In the genomic region with DNA sequence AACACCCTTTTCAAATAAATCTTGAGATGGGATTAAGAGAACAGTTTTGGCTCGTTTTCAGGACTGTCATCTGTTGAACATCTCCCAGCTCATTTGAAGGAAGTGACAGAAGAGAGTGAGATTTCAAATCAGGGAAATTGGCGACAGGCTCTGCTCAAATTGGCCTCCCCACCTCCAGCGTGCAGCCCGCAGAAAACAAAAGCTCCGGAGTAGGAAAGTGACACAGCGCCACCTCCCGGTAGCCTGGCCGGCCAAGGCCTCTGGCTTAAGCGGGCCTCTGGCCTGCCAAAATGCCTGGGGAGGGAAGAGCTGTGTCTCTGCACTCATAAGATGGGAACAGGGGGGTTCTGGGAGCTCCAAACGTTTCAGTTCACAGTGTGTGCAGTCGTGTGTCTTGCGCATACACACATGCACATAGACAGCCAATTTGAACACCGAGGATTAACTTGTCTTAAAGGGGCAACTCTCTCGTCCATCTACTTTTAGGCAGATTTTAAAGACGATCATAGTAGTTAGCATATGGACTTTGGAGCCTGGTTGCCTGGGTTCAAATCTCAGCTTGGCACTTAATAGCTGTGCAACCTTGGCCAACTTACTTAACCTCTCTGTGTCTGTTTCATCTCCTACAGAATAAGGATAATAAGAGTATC, we compare ENCODE assay signal across 9 cellular contexts.
DNase-seq lines count a peak whose midpoint lies in the region; ATAC-seq and TF ChIP-seq lines count a peak whose summit lies in the region.
"Had no signal": no experiment of that assay in that cellular context is flagged by ENCODE, and none has a peak within 500 bp of the region (broad histone marks: within the 10 kb centered on the region; RNA-seq: fewer than 3 reads in every experiment).

No MANE protein-coding gene starts in this region.

- no peak overlapping the region for H3K18ac ChIP-seq in mesendoderm (ENCODE audit: low read length)

- no peak overlapping the region for H2BK120ac ChIP-seq in mesendoderm (ENCODE audit: low read depth, low read length)

- no peaks in the 10 kb centered on the region for H3K4me1 ChIP-seq in HAP-1
- peaks cover 2% of the 10 kb centered on the region for H3K4me1 ChIP-seq in mesendoderm (ENCODE audit: control insufficient read depth, low read depth, low read length)
- H3K4me1 ChIP-seq: Caco-2 had no signal

- H3K27ac ChIP-seq in mesendoderm (ENCODE audit: low read depth, low read length): no peak overlapping the region

- peak; percentile 70 for TF ChIP-seq CTCF in activated CD8-positive, alpha-beta T cell treated with anti-CD3 and anti-CD28 coated beads for 36 hours (IDR thresholded peaks at IDR 0.05)
- TF ChIP-seq CTCF in endothelial cell (IDR thresholded peaks at IDR 0.05; ENCODE audit: unreplicated experiment): peak; percentile 84

- no peak overlapping the region for H3K4me3 ChIP-seq in HAP-1
- no peak overlapping the region for H3K4me3 ChIP-seq in mesendoderm (ENCODE audit: low read length)

- no peak overlapping the region for H4K8ac ChIP-seq in mesendoderm (ENCODE audit: low read depth, low read length)

- no peak overlapping the region for H3K27ac Mint-ChIP-seq in activated CD8-positive, alpha-beta T cell treated with anti-CD3 and anti-CD28 coated beads for 36 hours
- no peak overlapping the region for H3K27ac Mint-ChIP-seq in endothelial cell (ENCODE audit: unreplicated experiment)

- no peaks in the 10 kb centered on the region for H3K79me2 ChIP-seq in mesendoderm (ENCODE audit: control insufficient read depth, insufficient read depth, low read length)

- H4K5ac ChIP-seq in mesendoderm (ENCODE audit: low read length): no peak overlapping the region

- intact Hi-C loops in activated CD8-positive, alpha-beta T cell treated with anti-CD3 and anti-CD28 coated beads for 36 hours (cut with micrococcal nuclease): loop anchor here (1.0 to 5.0 kb wide), 2 partner anchors 561 to 716 kb away; no protein-coding TSS in a partner anchor

- no peaks in the 10 kb centered on the region for H3K9me3 Mint-ChIP-seq in activated CD8-positive, alpha-beta T cell treated with anti-CD3 and anti-CD28 coated beads for 36 hours
- no peaks in the 10 kb centered on the region for H3K9me3 Mint-ChIP-seq in endothelial cell (ENCODE audit: unreplicated experiment)

- H3K36me3 ChIP-seq in HAP-1 (replicated peaks) (no peaks in the 10 kb centered on the region), mesendoderm (ENCODE audit: control insufficient read depth, insufficient read depth, low read length) (no peaks in the 10 kb centered on the region)

- H3K56ac ChIP-seq in mesendoderm (ENCODE audit: low read length): peak overlapping the region; percentile 34

- no peak overlapping the region for H2BK5ac ChIP-seq in mesendoderm (ENCODE audit: low read length)

- DNase-seq in NCI-H2081 (lab: John Stamatoyannopoulos, UW) (peak; percentile 36 to 69), NCI-H2081 treated with DMSO at 0.1 percent for 48 hours (lab: John Stamatoyannopoulos, UW) (no peak), HAP-1 (ENCODE audit: low spot score in 2 of 2) (peak; percentile 33 to 87), M059J (ENCODE audit: low read depth) (peak; percentile 72), endothelial cell (ENCODE audit: low spot score) (peak; percentile 84), mesendoderm (peak; percentile 82)
- peak; percentile 77 for DNase-seq in activated CD8-positive, alpha-beta T cell treated with anti-CD3 and anti-CD28 coated beads for 36 hours
- peak in 4 of 6 experiments; percentile 1 to 42 (median 10) for DNase-seq in stimulated activated naive CD4-positive, alpha-beta T cell (lab: John Stamatoyannopoulos, UW)

- in situ Hi-C loops in HAP-1 (cut with MboI; ENCODE audit: low sequenced_read_pairs): loop anchor here (10.0 kb wide), 1 partner anchor 563 kb away; no protein-coding TSS in a partner anchor

- no peaks in the 10 kb centered on the region for H3K9me3 ChIP-seq in HAP-1
- H3K9me3 ChIP-seq: Caco-2 had no signal

- no peak overlapping the region for H3K4me2 ChIP-seq in mesendoderm (ENCODE audit: low read length)

- no CpG with 5 or more reads among the region's 15 CpGs for WGBS in mesendoderm (ENCODE audit: extremely low coverage, insufficient coverage, low lambda C conversion rate)

- H3K4me3 Mint-ChIP-seq in activated CD8-positive, alpha-beta T cell treated with anti-CD3 and anti-CD28 coated beads for 36 hours: no peak overlapping the region
- no peak overlapping the region for H3K4me3 Mint-ChIP-seq in endothelial cell (ENCODE audit: unreplicated experiment)

- CTCF ChIA-PET in activated CD8-positive, alpha-beta T cell treated with anti-CD3 and anti-CD28 coated beads for 36 hours (lab: Charles Lee): interaction anchor here (0.6 to 3.5 kb wide), 42 partner anchors 8 to 851 kb away, joined by 3 to 38 read pairs (median 4); no protein-coding TSS in a partner anchor

- H3K36me3 Mint-ChIP-seq in activated CD8-positive, alpha-beta T cell treated with anti-CD3 and anti-CD28 coated beads for 36 hours (ENCODE audit: low read depth): no peaks in the 10 kb centered on the region
- no peaks in the 10 kb centered on the region for H3K36me3 Mint-ChIP-seq in endothelial cell (ENCODE audit: low read depth, unreplicated experiment)

- POLR2A ChIA-PET in activated CD8-positive, alpha-beta T cell treated with anti-CD3 and anti-CD28 coated beads for 36 hours (lab: Charles Lee): no interaction called here

- H3K27me3 ChIP-seq in HAP-1 (ENCODE audit: low read depth) (no peaks in the 10 kb centered on the region), mesendoderm (ENCODE audit: insufficient read depth, low read length, poor library complexity) (no peaks in the 10 kb centered on the region)

- H3K27me3 Mint-ChIP-seq in activated CD8-positive, alpha-beta T cell treated with anti-CD3 and anti-CD28 coated beads for 36 hours: no peaks in the 10 kb centered on the region
- no peaks in the 10 kb centered on the region for H3K27me3 Mint-ChIP-seq in endothelial cell (ENCODE audit: unreplicated experiment)

- H3K4me1 Mint-ChIP-seq in activated CD8-positive, alpha-beta T cell treated with anti-CD3 and anti-CD28 coated beads for 36 hours (ENCODE audit: low read depth): no peaks in the 10 kb centered on the region
- H3K4me1 Mint-ChIP-seq in endothelial cell (ENCODE audit: unreplicated experiment): no peaks in the 10 kb centered on the region

- no peak overlapping the region for H2AK5ac ChIP-seq in mesendoderm (ENCODE audit: low read length)

- ATAC-seq in activated CD8-positive, alpha-beta T cell treated with anti-CD3 and anti-CD28 coated beads for 36 hours: peak; percentile 55

- H3K4ac ChIP-seq in mesendoderm (ENCODE audit: low read depth, low read length): no peak overlapping the region

- no peaks in the 10 kb centered on the region for H3K79me1 ChIP-seq in mesendoderm (ENCODE audit: low read length)

- no peak overlapping the region for H3K23ac ChIP-seq in mesendoderm (ENCODE audit: low read length)

- no peak overlapping the region for H2BK15ac ChIP-seq in mesendoderm (replicated peaks; ENCODE audit: low read depth)

- no peak overlapping the region for H3K9ac ChIP-seq in mesendoderm (ENCODE audit: low read length)
